Comparison of ENCODE assay signal across 8 cellular contexts in genomic region chr19:45250216-45250831, GRCh38. TPM values are rescaled to one million over a fixed set of nuclear protein-coding genes. Genes with fewer than 3 reads are reported as not detected.
DNase-seq lines count a peak whose midpoint lies in the region; TF ChIP-seq lines count a peak whose summit lies in the region.

No MANE protein-coding gene starts in this region.

- no peak overlapping the region for H4K12ac ChIP-seq in trophoblast cell (ENCODE audit: low read depth, low read length)

- H3K27ac ChIP-seq in SK-N-MC (no peak overlapping the region), trophoblast cell (ENCODE audit: low read depth, low read length) (no peak overlapping the region)

- peak overlapping the region; percentile 54; the same call in 1 of the 2 replicates for H3K9ac ChIP-seq in ES-I3 (ENCODE audit: low read depth, low read length)
- H3K9ac ChIP-seq in SK-N-MC (ENCODE audit: insufficient read length), result peak overlapping the region; percentile 61
- H3K9ac ChIP-seq in trophoblast cell (ENCODE audit: low read length), result no peak overlapping the region

- peaks cover 8% of the 10 kb centered on the region for H3K79me1 ChIP-seq in trophoblast cell (ENCODE audit: low read length)

- no CpG with 5 or more reads among the region's 14 CpGs for WGBS in trophoblast cell (ENCODE audit: extremely low coverage, insufficient coverage, insufficient read length)

- H3K36me3 ChIP-seq in ES-I3 (ENCODE audit: insufficient read depth, low read length) (no peaks in the 10 kb centered on the region), SK-N-MC (ENCODE audit: insufficient read depth, low read length) (no peaks in the 10 kb centered on the region), trophoblast cell (ENCODE audit: control insufficient read depth in 1 of 2, insufficient read depth in 2 of 2, low read length in 2 of 2) (peaks cover 0 to 8% of the 10 kb centered on the region in 2 experiments)

- H2BK120ac ChIP-seq in trophoblast cell (ENCODE audit: insufficient read depth, low read length, poor library complexity), result no peak overlapping the region

- peak overlapping the region; percentile 4 for H3K4ac ChIP-seq in trophoblast cell (ENCODE audit: low read depth, low read length)

- H2BK5ac ChIP-seq in trophoblast cell (ENCODE audit: low read depth, low read length, poor library complexity), result no peak overlapping the region

- H3K4me3 ChIP-seq in SK-N-MC, result peak overlapping the region; percentile 76
- H3K4me3 ChIP-seq in fibroblast of mammary gland (ENCODE audit: control insufficient read depth, low read depth, low read length), result peak overlapping the region; percentile 60
- no peak overlapping the region for H3K4me3 ChIP-seq in trophoblast cell (ENCODE audit: low read depth, low read length)

- H2BK12ac ChIP-seq in trophoblast cell (ENCODE audit: low read length), result no peak overlapping the region

- H2AFZ ChIP-seq in trophoblast cell (ENCODE audit: insufficient read depth, low read length, poor library complexity), result peak overlapping the region; percentile 88

- H4K91ac ChIP-seq in trophoblast cell (ENCODE audit: low read depth, low read length), result peak overlapping the region; percentile 1

- peaks cover 4% of the 10 kb centered on the region for H3K79me2 ChIP-seq in trophoblast cell (ENCODE audit: control insufficient read depth, insufficient read depth, low read length, poor library complexity)

- no peaks in the 10 kb centered on the region for H3K9me3 ChIP-seq in ES-I3 (ENCODE audit: control insufficient read depth, insufficient read depth, low read length)
- no peaks in the 10 kb centered on the region for H3K9me3 ChIP-seq in SK-N-MC (ENCODE audit: low read depth, low read length)
- H3K9me3 ChIP-seq in trophoblast cell (ENCODE audit: insufficient read depth, low read depth, low read length), result peaks cover 2% of the 10 kb centered on the region

- H3K27me3 ChIP-seq in trophoblast cell (ENCODE audit: insufficient read depth, low read length), result no peaks in the 10 kb centered on the region

- H3K23ac ChIP-seq in trophoblast cell (ENCODE audit: low read length), result no peak overlapping the region

- H2AK5ac ChIP-seq in trophoblast cell (ENCODE audit: low read length), result no peak overlapping the region

- H3K4me1 ChIP-seq in ES-I3 (ENCODE audit: insufficient read depth, low read length), result peaks cover under 1% of the 10 kb centered on the region; the same call in 1 of the 2 replicates
- H3K4me1 ChIP-seq in trophoblast cell (ENCODE audit: control insufficient read depth in 1 of 2, insufficient read depth in 2 of 2, low read length in 2 of 2), result peaks cover 6 to 23% of the 10 kb centered on the region in 2 experiments

- H3K18ac ChIP-seq in trophoblast cell (ENCODE audit: low read length), result no peak overlapping the region

- no peak for TF ChIP-seq CTCF in fibroblast of mammary gland (conservative IDR thresholded peaks at IDR 0.05; ENCODE audit: control insufficient read depth, insufficient read depth, low read depth, low read length)

- DNase-seq in SK-N-MC (ENCODE audit: low read depth, low spot score), result no peak
- DNase-seq in fibroblast of mammary gland (ENCODE audit: low read depth), result no peak
- peak; percentile 87 to 93 for DNase-seq in trophoblast cell
- no peak for DNase-seq in NCI-H1694 treated with DMSO at 0.1 percent for 48 hours (lab: John Stamatoyannopoulos, UW)
- no peak for DNase-seq in ecto neural progenitor cell (ENCODE audit: low spot score)
- no peak for DNase-seq in COLO668 (lab: John Stamatoyannopoulos, UW; ENCODE audit: unreplicated experiment)
- no peak for DNase-seq in SW480 (ENCODE audit: low spot score)

- H4K8ac ChIP-seq in trophoblast cell (ENCODE audit: low read depth, low read length), result peak overlapping the region; percentile 93

- H3K4me2 ChIP-seq in trophoblast cell (ENCODE audit: low read length), result peak overlapping the region; percentile 89

- H3K14ac ChIP-seq in trophoblast cell (ENCODE audit: low read length), result peak overlapping the region; percentile 82

RNA-seq across cellular contexts. Expression of gene MARK4, which starts 0.7 kb away (rescaled TPM):
- polyA plus RNA-seq in trophoblast cell (2013), result 25.7 and 26.0 TPM in 2 replicates

RNA-seq across cellular contexts. Expression of gene EXOC3L2, which starts 5.1 kb away (rescaled TPM):
- 0.12 and 0.18 TPM in 2 replicates for polyA plus RNA-seq in trophoblast cell (2013)

Comparison
In these comparisons a context has a peak if more than half of its experiments do, and no peak if none do; other contexts are left out.
1. DNase-seq: peak in trophoblast cell (2 of 2); none in SK-N-MC (single experiment), fibroblast of mammary gland (single experiment), NCI-H1694 treated with DMSO at 0.1 percent for 48 hours (single experiment), ecto neural progenitor cell (single experiment), COLO668 (single experiment) and SW480 (single experiment).